Comparison of ENCODE assay signal across 1 cellular context in the genomic region with DNA sequence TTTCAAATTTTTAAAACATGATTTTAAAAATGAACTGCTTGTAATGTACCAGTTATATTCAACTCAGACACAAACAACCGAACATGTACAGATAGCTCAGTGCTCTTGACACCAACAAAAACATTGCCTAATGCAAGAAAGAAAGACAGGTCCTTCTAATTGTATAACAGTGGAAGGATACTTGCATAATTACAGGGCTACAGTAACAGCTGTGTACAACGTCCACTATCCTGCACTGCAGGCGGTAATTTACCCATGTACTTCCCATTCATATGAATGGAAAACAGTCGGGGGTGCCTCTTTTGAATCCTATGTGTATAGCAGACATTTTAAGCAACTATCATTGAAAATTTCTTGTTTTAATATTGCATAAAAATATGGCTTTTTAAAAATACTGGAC.
A peak's percentile ranks its signal among the peaks of the same experiment; 100 is the strongest.
TF ChIP-seq lines count a peak whose summit lies in the region.

No MANE protein-coding gene starts in this region.

TF ChIP-seq in HepG2, 621 proteins besides CTCF, POLR2A, EP300 and RAD21 (continued from another document):
- TF ChIP-seq, protein P1, sequence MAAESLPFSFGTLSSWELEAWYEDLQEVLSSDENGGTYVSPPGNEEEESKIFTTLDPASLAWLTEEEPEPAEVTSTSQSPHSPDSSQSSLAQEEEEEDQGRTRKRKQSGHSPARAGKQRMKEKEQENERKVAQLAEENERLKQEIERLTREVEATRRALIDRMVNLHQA (CRISPR knock-in tag; IDR thresholded peaks at IDR 0.05): no peak
- TF ChIP-seq ADNP (CRISPR knock-in tag; IDR thresholded peaks at IDR 0.05) (no peak), FOXK1 (CRISPR knock-in tag; IDR thresholded peaks at IDR 0.05; ENCODE audit: borderline replicate concordance, low read depth) (0 out of 2 replicates have a peak, but pooled peaks have one; percentile 20), ZNF766 (CRISPR knock-in tag; IDR thresholded peaks at IDR 0.05; ENCODE audit: borderline replicate concordance) (no peak), ZNF598 (CRISPR knock-in tag; IDR thresholded peaks at IDR 0.05; ENCODE audit: borderline replicate concordance) (no peak), RELA (CRISPR knock-in tag; IDR thresholded peaks at IDR 0.05) (no peak), KLF13 (CRISPR knock-in tag; IDR thresholded peaks at IDR 0.05) (no peak), CEBPG (CRISPR knock-in tag; IDR thresholded peaks at IDR 0.05) (peak; percentile 70)
- TF ChIP-seq, protein P2, sequence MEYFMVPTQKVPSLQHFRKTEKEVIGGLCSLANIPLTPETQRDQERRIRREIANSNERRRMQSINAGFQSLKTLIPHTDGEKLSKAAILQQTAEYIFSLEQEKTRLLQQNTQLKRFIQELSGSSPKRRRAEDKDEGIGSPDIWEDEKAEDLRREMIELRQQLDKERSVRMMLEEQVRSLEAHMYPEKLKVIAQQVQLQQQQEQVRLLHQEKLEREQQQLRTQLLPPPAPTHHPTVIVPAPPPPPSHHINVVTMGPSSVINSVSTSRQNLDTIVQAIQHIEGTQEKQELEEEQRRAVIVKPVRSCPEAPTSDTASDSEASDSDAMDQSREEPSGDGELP (IDR thresholded peaks at IDR 0.05; ENCODE audit: borderline replicate concordance, low read depth): peak; percentile 67
- TF ChIP-seq, protein P3, sequence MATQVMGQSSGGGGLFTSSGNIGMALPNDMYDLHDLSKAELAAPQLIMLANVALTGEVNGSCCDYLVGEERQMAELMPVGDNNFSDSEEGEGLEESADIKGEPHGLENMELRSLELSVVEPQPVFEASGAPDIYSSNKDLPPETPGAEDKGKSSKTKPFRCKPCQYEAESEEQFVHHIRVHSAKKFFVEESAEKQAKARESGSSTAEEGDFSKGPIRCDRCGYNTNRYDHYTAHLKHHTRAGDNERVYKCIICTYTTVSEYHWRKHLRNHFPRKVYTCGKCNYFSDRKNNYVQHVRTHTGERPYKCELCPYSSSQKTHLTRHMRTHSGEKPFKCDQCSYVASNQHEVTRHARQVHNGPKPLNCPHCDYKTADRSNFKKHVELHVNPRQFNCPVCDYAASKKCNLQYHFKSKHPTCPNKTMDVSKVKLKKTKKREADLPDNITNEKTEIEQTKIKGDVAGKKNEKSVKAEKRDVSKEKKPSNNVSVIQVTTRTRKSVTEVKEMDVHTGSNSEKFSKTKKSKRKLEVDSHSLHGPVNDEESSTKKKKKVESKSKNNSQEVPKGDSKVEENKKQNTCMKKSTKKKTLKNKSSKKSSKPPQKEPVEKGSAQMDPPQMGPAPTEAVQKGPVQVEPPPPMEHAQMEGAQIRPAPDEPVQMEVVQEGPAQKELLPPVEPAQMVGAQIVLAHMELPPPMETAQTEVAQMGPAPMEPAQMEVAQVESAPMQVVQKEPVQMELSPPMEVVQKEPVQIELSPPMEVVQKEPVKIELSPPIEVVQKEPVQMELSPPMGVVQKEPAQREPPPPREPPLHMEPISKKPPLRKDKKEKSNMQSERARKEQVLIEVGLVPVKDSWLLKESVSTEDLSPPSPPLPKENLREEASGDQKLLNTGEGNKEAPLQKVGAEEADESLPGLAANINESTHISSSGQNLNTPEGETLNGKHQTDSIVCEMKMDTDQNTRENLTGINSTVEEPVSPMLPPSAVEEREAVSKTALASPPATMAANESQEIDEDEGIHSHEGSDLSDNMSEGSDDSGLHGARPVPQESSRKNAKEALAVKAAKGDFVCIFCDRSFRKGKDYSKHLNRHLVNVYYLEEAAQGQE (IDR thresholded peaks at IDR 0.05; ENCODE audit: borderline replicate concordance in 1 of 2, low read depth in 1 of 2, low read length in 2 of 2): no peak
- TF ChIP-seq, protein P4, sequence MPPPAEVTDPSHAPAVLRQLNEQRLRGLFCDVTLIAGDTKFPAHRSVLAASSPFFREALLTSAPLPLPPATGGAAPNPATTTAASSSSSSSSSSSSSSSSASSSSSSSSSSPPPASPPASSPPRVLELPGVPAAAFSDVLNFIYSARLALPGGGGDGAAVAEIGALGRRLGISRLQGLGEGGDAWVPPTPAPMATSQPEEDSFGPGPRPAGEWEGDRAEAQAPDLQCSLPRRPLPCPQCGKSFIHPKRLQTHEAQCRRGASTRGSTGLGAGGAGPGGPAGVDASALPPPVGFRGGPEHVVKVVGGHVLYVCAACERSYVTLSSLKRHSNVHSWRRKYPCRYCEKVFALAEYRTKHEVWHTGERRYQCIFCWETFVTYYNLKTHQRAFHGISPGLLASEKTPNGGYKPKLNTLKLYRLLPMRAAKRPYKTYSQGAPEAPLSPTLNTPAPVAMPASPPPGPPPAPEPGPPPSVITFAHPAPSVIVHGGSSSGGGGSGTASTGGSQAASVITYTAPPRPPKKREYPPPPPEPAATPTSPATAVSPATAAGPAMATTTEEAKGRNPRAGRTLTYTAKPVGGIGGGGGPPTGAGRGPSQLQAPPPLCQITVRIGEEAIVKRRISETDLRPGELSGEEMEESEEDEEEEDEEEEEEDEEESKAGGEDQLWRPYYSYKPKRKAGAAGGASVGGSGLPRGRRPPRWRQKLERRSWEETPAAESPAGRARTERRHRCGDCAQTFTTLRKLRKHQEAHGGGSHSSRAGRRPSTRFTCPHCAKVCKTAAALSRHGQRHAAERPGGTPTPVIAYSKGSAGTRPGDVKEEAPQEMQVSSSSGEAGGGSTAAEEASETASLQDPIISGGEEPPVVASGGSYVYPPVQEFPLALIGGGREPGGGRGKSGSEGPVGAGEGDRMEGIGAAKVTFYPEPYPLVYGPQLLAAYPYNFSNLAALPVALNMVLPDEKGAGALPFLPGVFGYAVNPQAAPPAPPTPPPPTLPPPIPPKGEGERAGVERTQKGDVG (CRISPR knock-in tag; IDR thresholded peaks at IDR 0.05; ENCODE audit: borderline replicate concordance): no peak
- TF ChIP-seq, protein P5, sequence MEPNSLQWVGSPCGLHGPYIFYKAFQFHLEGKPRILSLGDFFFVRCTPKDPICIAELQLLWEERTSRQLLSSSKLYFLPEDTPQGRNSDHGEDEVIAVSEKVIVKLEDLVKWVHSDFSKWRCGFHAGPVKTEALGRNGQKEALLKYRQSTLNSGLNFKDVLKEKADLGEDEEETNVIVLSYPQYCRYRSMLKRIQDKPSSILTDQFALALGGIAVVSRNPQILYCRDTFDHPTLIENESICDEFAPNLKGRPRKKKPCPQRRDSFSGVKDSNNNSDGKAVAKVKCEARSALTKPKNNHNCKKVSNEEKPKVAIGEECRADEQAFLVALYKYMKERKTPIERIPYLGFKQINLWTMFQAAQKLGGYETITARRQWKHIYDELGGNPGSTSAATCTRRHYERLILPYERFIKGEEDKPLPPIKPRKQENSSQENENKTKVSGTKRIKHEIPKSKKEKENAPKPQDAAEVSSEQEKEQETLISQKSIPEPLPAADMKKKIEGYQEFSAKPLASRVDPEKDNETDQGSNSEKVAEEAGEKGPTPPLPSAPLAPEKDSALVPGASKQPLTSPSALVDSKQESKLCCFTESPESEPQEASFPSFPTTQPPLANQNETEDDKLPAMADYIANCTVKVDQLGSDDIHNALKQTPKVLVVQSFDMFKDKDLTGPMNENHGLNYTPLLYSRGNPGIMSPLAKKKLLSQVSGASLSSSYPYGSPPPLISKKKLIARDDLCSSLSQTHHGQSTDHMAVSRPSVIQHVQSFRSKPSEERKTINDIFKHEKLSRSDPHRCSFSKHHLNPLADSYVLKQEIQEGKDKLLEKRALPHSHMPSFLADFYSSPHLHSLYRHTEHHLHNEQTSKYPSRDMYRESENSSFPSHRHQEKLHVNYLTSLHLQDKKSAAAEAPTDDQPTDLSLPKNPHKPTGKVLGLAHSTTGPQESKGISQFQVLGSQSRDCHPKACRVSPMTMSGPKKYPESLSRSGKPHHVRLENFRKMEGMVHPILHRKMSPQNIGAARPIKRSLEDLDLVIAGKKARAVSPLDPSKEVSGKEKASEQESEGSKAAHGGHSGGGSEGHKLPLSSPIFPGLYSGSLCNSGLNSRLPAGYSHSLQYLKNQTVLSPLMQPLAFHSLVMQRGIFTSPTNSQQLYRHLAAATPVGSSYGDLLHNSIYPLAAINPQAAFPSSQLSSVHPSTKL (CRISPR knock-in tag; IDR thresholded peaks at IDR 0.05): peak; percentile 42; the same call in 1 of the 2 replicates
- TF ChIP-seq, protein P6, sequence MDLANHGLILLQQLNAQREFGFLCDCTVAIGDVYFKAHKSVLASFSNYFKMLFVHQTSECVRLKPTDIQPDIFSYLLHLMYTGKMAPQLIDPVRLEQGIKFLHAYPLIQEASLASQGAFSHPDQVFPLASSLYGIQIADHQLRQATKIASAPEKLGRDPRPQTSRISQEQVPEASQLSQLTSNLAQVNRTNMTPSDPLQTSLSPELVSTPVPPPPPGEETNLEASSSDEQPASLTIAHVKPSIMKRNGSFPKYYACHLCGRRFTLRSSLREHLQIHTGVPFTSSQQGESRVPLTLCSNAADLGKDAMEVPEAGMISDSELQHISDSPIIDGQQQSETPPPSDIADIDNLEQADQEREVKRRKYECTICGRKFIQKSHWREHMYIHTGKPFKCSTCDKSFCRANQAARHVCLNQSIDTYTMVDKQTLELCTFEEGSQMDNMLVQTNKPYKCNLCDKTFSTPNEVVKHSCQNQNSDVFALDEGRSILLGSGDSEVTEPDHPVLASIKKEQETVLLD (CRISPR knock-in tag; IDR thresholded peaks at IDR 0.05; ENCODE audit: low read depth): no peak
- TF ChIP-seq, protein P7, sequence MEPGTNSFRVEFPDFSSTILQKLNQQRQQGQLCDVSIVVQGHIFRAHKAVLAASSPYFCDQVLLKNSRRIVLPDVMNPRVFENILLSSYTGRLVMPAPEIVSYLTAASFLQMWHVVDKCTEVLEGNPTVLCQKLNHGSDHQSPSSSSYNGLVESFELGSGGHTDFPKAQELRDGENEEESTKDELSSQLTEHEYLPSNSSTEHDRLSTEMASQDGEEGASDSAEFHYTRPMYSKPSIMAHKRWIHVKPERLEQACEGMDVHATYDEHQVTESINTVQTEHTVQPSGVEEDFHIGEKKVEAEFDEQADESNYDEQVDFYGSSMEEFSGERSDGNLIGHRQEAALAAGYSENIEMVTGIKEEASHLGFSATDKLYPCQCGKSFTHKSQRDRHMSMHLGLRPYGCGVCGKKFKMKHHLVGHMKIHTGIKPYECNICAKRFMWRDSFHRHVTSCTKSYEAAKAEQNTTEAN (CRISPR knock-in tag; conservative IDR thresholded peaks at IDR 0.05): no peak
TF ChIP-seq in HepG2: peak in this region for 10.
